ENCODE assay signal across 8 cellular contexts in the genomic region with DNA sequence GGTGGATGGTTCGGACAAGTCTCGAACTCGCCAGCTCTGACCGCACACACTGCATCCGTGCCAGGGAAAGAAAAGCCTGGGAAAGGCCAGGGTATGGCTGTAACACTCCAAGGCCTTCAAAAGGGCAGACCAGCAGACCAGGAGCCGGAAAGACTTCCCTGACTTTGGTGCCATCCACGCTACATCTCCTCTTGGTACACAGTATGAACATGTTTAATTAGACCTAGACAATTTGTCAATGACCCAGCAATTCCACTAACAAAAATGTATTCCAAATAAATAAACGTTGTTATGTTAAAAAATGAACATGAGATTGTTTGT. TPM values are rescaled to one million over a fixed set of nuclear protein-coding genes. Genes with fewer than 3 reads are reported as not detected.
DNase-seq lines count a peak whose midpoint lies in the region; ATAC-seq and TF ChIP-seq lines count a peak whose summit lies in the region.

No MANE protein-coding gene starts in this region.

- H3K9me3 ChIP-seq in ES-I3 (ENCODE audit: control insufficient read depth, insufficient read depth, low read length) (no peaks in the 10 kb centered on the region), SJSA1 (replicated peaks) (no peaks in the 10 kb centered on the region), fibroblast of lung (ENCODE audit: control insufficient read depth, insufficient read depth, low read depth, low read length) (no peaks in the 10 kb centered on the region), psoas muscle (no peaks in the 10 kb centered on the region)

- H3K4me1 ChIP-seq in ES-I3 (ENCODE audit: insufficient read depth, low read length): peaks cover 21% of the 10 kb centered on the region
- peaks cover 31% of the 10 kb centered on the region for H3K4me1 ChIP-seq in SJSA1 (replicated peaks)
- H3K4me1 ChIP-seq in fibroblast of lung (ENCODE audit: control insufficient read depth, extremely low read depth, insufficient read depth, low read length): peaks cover 3% of the 10 kb centered on the region
- H3K4me1 ChIP-seq in psoas muscle: peaks cover 37% of the 10 kb centered on the region

- peak overlapping the region; percentile 99 for H3K4me3 ChIP-seq in SJSA1
- peak overlapping the region; percentile 55 to 68 (median 65) for H3K4me3 ChIP-seq in fibroblast of lung (replicated peaks in 1 of 4; ENCODE audit: control extremely low read depth in 1 of 4, insufficient read depth in 1 of 4, low read depth in 3 of 4, low read length in 4 of 4)
- peak overlapping the region; percentile 99 for H3K4me3 ChIP-seq in psoas muscle

- no peak for DNase-seq in SJSA1 (ENCODE audit: low read depth in 1 of 2, low spot score in 2 of 2)
- DNase-seq in fibroblast of lung (ENCODE audit: low read depth in 2 of 2): no peak
- DNase-seq in psoas muscle: no peak
- no peak for DNase-seq in NOMO-1 treated with dmso at 0.1 percent for 144 hours (lab: John Stamatoyannopoulos, UW; ENCODE audit: unreplicated experiment)
- DNase-seq in stimulated activated CD4-positive, alpha-beta T cell treated with anti-CD3 and anti-CD28 coated beads, Interleukin-15, amount 100 ng/mL, for 24 hours: no peak

- peaks cover 3% of the 10 kb centered on the region for H3K79me2 ChIP-seq in fibroblast of lung (ENCODE audit: control insufficient read depth, insufficient read depth, low read length)

- H3K9ac ChIP-seq in ES-I3 (ENCODE audit: low read depth, low read length): peak overlapping the region; percentile 80
- peak overlapping the region; percentile 88 for H3K9ac ChIP-seq in fibroblast of lung (ENCODE audit: insufficient read depth, low read length)

- H2AFZ ChIP-seq in fibroblast of lung (ENCODE audit: low read length): peak overlapping the region; percentile 97

- no peaks in the 10 kb centered on the region for H4K20me1 ChIP-seq in fibroblast of lung (ENCODE audit: control insufficient read depth, extremely low read depth, insufficient read depth, low read length)

- TF ChIP-seq CTCF in fibroblast of lung (conservative IDR thresholded peaks at IDR 0.05 in 1 of 2, IDR thresholded peaks at IDR 0.05 in 1 of 2; ENCODE audit: low read depth in 1 of 2, low read length in 2 of 2) (no peak), psoas muscle (IDR thresholded peaks at IDR 0.05) (no peak)

- H3K27me3 ChIP-seq in SJSA1 (replicated peaks): no peaks in the 10 kb centered on the region
- H3K27me3 ChIP-seq in fibroblast of lung (ENCODE audit: control insufficient read depth, insufficient read depth, low read length): no peaks in the 10 kb centered on the region
- no peaks in the 10 kb centered on the region for H3K27me3 ChIP-seq in psoas muscle (ENCODE audit: insufficient read depth in 3 of 3, low read length in 2 of 3)

- peak overlapping the region; percentile 68 for H3K27ac ChIP-seq in SJSA1
- H3K27ac ChIP-seq in fibroblast of lung (ENCODE audit: insufficient read depth, low read length): peak overlapping the region; percentile 93
- H3K27ac ChIP-seq in psoas muscle: peak overlapping the region; percentile 95

- ATAC-seq in psoas muscle (no peak), GM21786 (IDR thresholded peaks at IDR 0.05; ENCODE audit: unreplicated experiment) (no peak), HG03108 (IDR thresholded peaks at IDR 0.05; ENCODE audit: unreplicated experiment) (no peak)

- H3K4me2 ChIP-seq in fibroblast of lung (ENCODE audit: extremely low read depth, insufficient read depth, low read length): peak overlapping the region; percentile 92

- H3K36me3 ChIP-seq in ES-I3 (ENCODE audit: insufficient read depth, low read length) (no peaks in the 10 kb centered on the region), SJSA1 (peaks cover 6% of the 10 kb centered on the region), fibroblast of lung (ENCODE audit: control insufficient read depth, insufficient read depth, low read length) (peaks cover 3% of the 10 kb centered on the region), psoas muscle (ENCODE audit: insufficient read depth in 1 of 2, low read depth in 1 of 2) (no peaks in the 10 kb centered on the region)

- WGBS in psoas muscle, 3 donors: 2 to 5% (median 2%) methylated on average over 8 of the region's 8 CpGs

- intact Hi-C loops in psoas muscle (cut with DNase I): no loop called here

RNA-seq across cellular contexts. Expression of gene HDAC5, which starts 0.6 kb away (rescaled TPM):
- total RNA-seq in SJSA1 (2014; rRNA removed; shearing (Covaris generic)): 143 and 298 TPM in 2 replicates
- total RNA-seq in fibroblast of lung (66.8 and 125 TPM in 2 replicates), psoas muscle (10 to 100 TPM; 24.4 to 75.6 (median 61.2) TPM)
- polyA plus RNA-seq in fibroblast of lung (31.3 and 35.1 TPM in 2 replicates), psoas muscle (10 to 100 TPM in 2 of 3 donors, 1 to 10 TPM in 1; 8.8 to 35.8 (median 30.2) TPM)
- 55.6 and 56.9 TPM in 2 replicates for polyA plus RNA-seq in fibroblast of lung (2012)
- 205 and 240 TPM in 2 replicates for polyA minus RNA-seq in fibroblast of lung (ENCODE audit: low replicate concordance)

RNA-seq across cellular contexts. Expression of gene HROB, which starts 17.7 kb away (rescaled TPM):
- 10.1 and 10.2 TPM in 2 replicates for total RNA-seq in SJSA1 (2014; rRNA removed; shearing (Covaris generic))
- total RNA-seq in fibroblast of lung: 1.0 and 1.5 TPM in 2 replicates
- polyA plus RNA-seq in fibroblast of lung: 1.8 and 4.7 TPM in 2 replicates
- 1.4 and 4.5 TPM in 2 replicates for polyA plus RNA-seq in fibroblast of lung (2012)
- 2.3 and 16.6 TPM in 2 replicates for polyA minus RNA-seq in fibroblast of lung (ENCODE audit: low replicate concordance)
- total RNA-seq in psoas muscle: 1 to 10 TPM in 1 of 4 donors, under 1 TPM in 3; 0.25 to 1.1 (median 0.39) TPM
- polyA plus RNA-seq in psoas muscle: under 1 TPM; 0.53 to 0.77 (median 0.65) TPM

RNA-seq across cellular contexts. Expression of gene ASB16, which starts 46.4 kb away (rescaled TPM):
- not detected in 2 replicates for total RNA-seq in SJSA1 (2014; rRNA removed; shearing (Covaris generic))
- total RNA-seq in fibroblast of lung: under 0.01 and 0.17 TPM in 2 replicates
- polyA plus RNA-seq in fibroblast of lung: 0.07 TPM in 1 of 2 replicates, not detected in the other
- 0.48 and 0.63 TPM in 2 replicates for polyA plus RNA-seq in fibroblast of lung (2012)
- 1.1 and 1.5 TPM in 2 replicates for polyA minus RNA-seq in fibroblast of lung (ENCODE audit: low replicate concordance)
- 10 to 100 TPM; 17.0 to 43.4 (median 26.1) TPM for total RNA-seq in psoas muscle
- 10 to 100 TPM in 1 of 3 donors, 1 to 10 TPM in 2; 1.1 to 16.5 (median 9.9) TPM for polyA plus RNA-seq in psoas muscle

RNA-seq across cellular contexts. Expression of gene G6PC3, which starts 53.5 kb away (rescaled TPM):
- 24.4 and 36.2 TPM in 2 replicates for total RNA-seq in SJSA1 (2014; rRNA removed; shearing (Covaris generic))
- total RNA-seq in fibroblast of lung (12.3 and 40.0 TPM in 2 replicates), psoas muscle (10 to 100 TPM; 27.7 to 43.3 (median 37.6) TPM)
- polyA plus RNA-seq in fibroblast of lung (76.1 and 113 TPM in 2 replicates), psoas muscle (10 to 100 TPM; 43.9 to 72.9 (median 61.0) TPM)
- 99.8 and 147 TPM in 2 replicates for polyA plus RNA-seq in fibroblast of lung (2012)
- 190 and 204 TPM in 2 replicates for polyA minus RNA-seq in fibroblast of lung (ENCODE audit: low replicate concordance)

RNA-seq across cellular contexts. Expression of gene LSM12, which starts 57.6 kb away (rescaled TPM):
- 44.0 and 69.7 TPM in 2 replicates for total RNA-seq in SJSA1 (2014; rRNA removed; shearing (Covaris generic))
- total RNA-seq in fibroblast of lung (21.8 and 25.6 TPM in 2 replicates), psoas muscle (10 to 100 TPM; 39.6 to 65.9 (median 52.9) TPM)
- polyA plus RNA-seq in fibroblast of lung (79.3 and 86.4 TPM in 2 replicates), psoas muscle (10 to 100 TPM; 42.7 to 52.9 (median 47.9) TPM)
- 49.0 and 51.2 TPM in 2 replicates for polyA plus RNA-seq in fibroblast of lung (2012)
- polyA minus RNA-seq in fibroblast of lung (ENCODE audit: low replicate concordance): 41.1 and 55.5 TPM in 2 replicates

Comparison
In these comparisons a context has a peak if more than half of its experiments do, and no peak if none do; other contexts are left out.
1. RNA of gene ASB16, which starts 46.4 kb away (total RNA-seq): 17.0 to 43.4 TPM in psoas muscle; not detected in SJSA1 and under 0.01 to 0.17 TPM in fibroblast of lung; every median in the first group is over 10 times any median in the second.
2. Peak in every context shown above with its lines, with median percentiles within 50 percentile points of each other: H3K27ac ChIP-seq and H3K4me3 ChIP-seq.